15 cellular contexts compared by ENCODE assay signal in the genomic region with DNA sequence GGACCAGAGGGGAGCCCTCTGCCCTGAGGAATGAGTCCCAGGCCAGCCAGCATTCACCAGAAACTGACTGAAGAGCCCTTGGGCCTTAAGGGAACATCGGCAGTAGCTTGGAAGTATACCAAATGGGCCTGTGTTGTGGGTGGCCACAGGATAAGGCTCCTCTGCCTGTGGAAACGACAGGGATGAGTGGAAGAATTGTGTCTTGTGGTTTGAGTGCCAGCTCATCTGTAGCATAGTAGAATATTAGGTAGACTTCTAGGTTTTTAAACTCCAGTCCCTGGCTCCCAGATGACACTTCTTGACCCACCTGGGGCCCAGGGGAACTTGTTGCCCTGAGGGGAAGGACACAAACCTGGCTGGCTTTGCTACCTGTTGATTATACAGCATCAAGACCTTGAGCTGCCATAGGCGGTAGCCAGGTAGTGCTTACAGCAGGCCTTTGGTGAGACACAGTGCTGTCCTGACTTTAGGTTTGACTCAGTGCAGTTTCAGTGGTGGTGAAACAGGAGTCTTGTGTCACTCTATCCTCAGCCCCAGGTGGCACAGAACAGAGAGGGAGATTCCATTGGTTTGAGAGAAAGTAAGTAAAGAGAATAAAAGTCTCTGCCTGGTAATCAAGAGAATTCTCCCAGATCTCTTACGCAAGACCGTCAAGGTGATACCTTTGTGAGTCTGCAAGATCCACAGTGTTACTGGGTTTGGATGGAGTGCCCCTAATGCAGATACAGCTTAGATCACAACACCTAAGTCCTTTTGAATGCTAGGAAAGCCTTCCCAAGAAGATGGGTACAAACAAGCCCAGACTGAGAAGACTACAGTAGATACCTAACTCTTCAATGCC. TPM values are rescaled to one million over a fixed set of nuclear protein-coding genes. Genes with fewer than 3 reads are reported as not detected.
DNase-seq lines count a peak whose midpoint lies in the region; ATAC-seq, FAIRE-seq and TF ChIP-seq lines count a peak whose summit lies in the region.
"Had no signal": no experiment of that assay in that cellular context is flagged by ENCODE, and none has a peak within 500 bp of the region (broad histone marks: within the 10 kb centered on the region; RNA-seq: fewer than 3 reads in every experiment).

No MANE protein-coding gene starts in this region.

- peaks cover 9% of the 10 kb centered on the region; the same call in 2 of the 3 replicates for H3K36me3 Mint-ChIP-seq in GM23338 (ENCODE audit: low read depth)

- CTCF ChIA-PET in HEK293 (lab: Yijun Ruan, JAX), result interaction anchor here (1.3 kb wide), 1 partner anchor 8 kb away, joined by 3 read pairs; no protein-coding TSS in a partner anchor

- peaks cover 12% of the 10 kb centered on the region; the same call in 2 of the 3 replicates for H3K9me3 Mint-ChIP-seq in GM23338

- H4K20me1 ChIP-seq in GM23338 (replicated peaks; ENCODE audit: insufficient read depth), result no peaks in the 10 kb centered on the region

- no peak overlapping the region for H3K4me3 Mint-ChIP-seq in GM23338

- no peaks in the 10 kb centered on the region for H3K9me3 ChIP-seq in HEK293 (ENCODE audit: control insufficient read depth, insufficient read depth, low read depth, low read length)
- H3K9me3 ChIP-seq: neutrophil, thoracic aorta had no signal

- H3K36me3 ChIP-seq in HEK293 (ENCODE audit: control insufficient read depth in 2 of 2, insufficient read depth in 1 of 2, low read length in 2 of 2), result peaks cover 0 to 4% of the 10 kb centered on the region in 2 experiments; a peak in 1 of 3 replicates
- H3K36me3 ChIP-seq in GM23338 (ENCODE audit: insufficient read depth), result no peaks in the 10 kb centered on the region
- H3K36me3 ChIP-seq: neutrophil, thoracic aorta had no signal

- POLR2A ChIA-PET in HEK293 (lab: Yijun Ruan, JAX), result no interaction called here

- ATAC-seq in GM18870 (IDR thresholded peaks at IDR 0.05; ENCODE audit: unreplicated experiment) (peak; percentile 94), HG03439 (IDR thresholded peaks at IDR 0.05; ENCODE audit: unreplicated experiment) (peak; percentile 52), GM23338 (no peak)
- ATAC-seq: foreskin keratinocyte, left cardiac atrium had no signal

- H3K27me3 Mint-ChIP-seq in GM23338 (ENCODE audit: insufficient read depth, low read depth, poor library complexity), result no peaks in the 10 kb centered on the region

- no peaks in the 10 kb centered on the region for H3K27me3 ChIP-seq in GM23338 (ENCODE audit: insufficient read depth)
- H3K27me3 ChIP-seq: foreskin keratinocyte, neutrophil had no signal

- H3K9me2 ChIP-seq in GM23338 (ENCODE audit: insufficient read depth), result no peaks in the 10 kb centered on the region

- H3K27ac ChIP-seq in HEK293 (ENCODE audit: extremely low read depth, low read depth, low read length) (no peak overlapping the region), GM23338 (ENCODE audit: low read depth) (no peak overlapping the region)
- H3K27ac ChIP-seq: C4-2B, foreskin keratinocyte, neutrophil, thoracic aorta had no signal

- H3K79me2 ChIP-seq in GM23338 (replicated peaks; ENCODE audit: insufficient read depth), result peaks cover 22% of the 10 kb centered on the region

- TF ChIP-seq CTCF in GM12865 (IDR thresholded peaks at IDR 0.05; ENCODE audit: insufficient read depth, low read depth, low read length, missing control alignments), result no peak
- no peak for TF ChIP-seq CTCF in HEK293 (tag by site-specific recombination; IDR thresholded peaks at IDR 0.05)
- no peak for TF ChIP-seq CTCF in GM23338 (conservative IDR thresholded peaks at IDR 0.05; ENCODE audit: low read depth in 2 of 2)
- no peak for TF ChIP-seq CTCF in GM20000 (IDR thresholded peaks at IDR 0.05; ENCODE audit: extremely low read depth, missing control alignments)

- peaks cover 14% of the 10 kb centered on the region; the same call in 2 of the 3 replicates for H3K4me1 Mint-ChIP-seq in GM23338

- no peak overlapping the region for H2AFZ ChIP-seq in GM23338

- no peak for TF ChIP-seq POLR2A in H54 (IDR thresholded peaks at IDR 0.05; ENCODE audit: low read depth, low read length)

- H3K4me3 ChIP-seq in GM12865 (ENCODE audit: low read depth, low read length) (no peak overlapping the region), HEK293 (ENCODE audit: low read depth, low read length) (no peak overlapping the region), GM23338 (no peak overlapping the region)
- H3K4me3 ChIP-seq: thoracic aorta had no signal

- no peak overlapping the region for H3K4me2 ChIP-seq in GM23338

- DNase-seq in GM12865 (ENCODE audit: low read depth) (peak; percentile 87), AG20443 (ENCODE audit: low spot score) (no peak), GM23338 (ENCODE audit: low spot score) (no peak), GM20000 (ENCODE audit: low spot score) (no peak), H54 (ENCODE audit: insufficient read length, low spot score) (no peak)
- DNase-seq: foreskin keratinocyte, left cardiac atrium, NCI-H1694 treated with DMSO at 0.1 percent for 48 hours, T-helper 9 cell had no signal

- H3K4me1 ChIP-seq in HEK293 (ENCODE audit: control insufficient read depth, insufficient read depth, low read length) (no peaks in the 10 kb centered on the region), GM23338 (ENCODE audit: insufficient read depth) (peaks cover 11% of the 10 kb centered on the region)

- no peak overlapping the region for H3K27ac Mint-ChIP-seq in GM23338

- H3F3A ChIP-seq in GM23338 (replicated peaks; ENCODE audit: low read depth), result no peaks in the 10 kb centered on the region

- FAIRE-seq in H54 (lab: Jason Lieb, UNC), result no peak

TF ChIP-seq in HEK293, 187 proteins besides CTCF, POLR2A, EP300 and RAD21:
- TF ChIP-seq ZNF157 (tag by site-specific recombination; IDR thresholded peaks at IDR 0.05) (no peak), GLIS2 (tag by site-specific recombination; IDR thresholded peaks at IDR 0.05) (no peak), GLI2 (tag by site-specific recombination; IDR thresholded peaks at IDR 0.05; ENCODE audit: borderline replicate concordance, low read depth) (no peak), SCRT2 (tag by site-specific recombination; IDR thresholded peaks at IDR 0.05) (0 out of 2 replicates have a peak, but pooled peaks have one; percentile 18), ZNF214 (tag by site-specific recombination; IDR thresholded peaks at IDR 0.05; ENCODE audit: borderline replicate concordance) (no peak), ZNF501 (tag by site-specific recombination; IDR thresholded peaks at IDR 0.05) (no peak), ZNF626 (tag by site-specific recombination; IDR thresholded peaks at IDR 0.05) (no peak), ZBTB17 (tag by site-specific recombination; IDR thresholded peaks at IDR 0.05) (no peak)

TF ChIP-seq in GM23338, 12 proteins besides CTCF, POLR2A, EP300 and RAD21:
- TF ChIP-seq NANOG (IDR thresholded peaks at IDR 0.05; ENCODE audit: borderline replicate concordance), result no peak
- no peak for TF ChIP-seq ZNF331 (CRISPR knock-in tag; IDR thresholded peaks at IDR 0.05; ENCODE audit: low read depth)
- no peak for TF ChIP-seq CREB1 (CRISPR knock-in tag; IDR thresholded peaks at IDR 0.05; ENCODE audit: low read depth)
- TF ChIP-seq ZNF114 (CRISPR knock-in tag; IDR thresholded peaks at IDR 0.05), result no peak
- no peak for TF ChIP-seq REST (IDR thresholded peaks at IDR 0.05; ENCODE audit: unreplicated experiment)

RNA-seq across cellular contexts. Expression of gene RABGAP1L, which starts 50.2 kb away (rescaled TPM):
- 83.2 and 85.5 TPM in 2 replicates for total RNA-seq in GM23338 (2014; rRNA removed; shearing (Covaris generic))
- polyA plus RNA-seq in GM23338 (2016; fragmentation: Nextera tagmentation; extraction: Ambion mirVana), result 113 and 136 TPM in 2 replicates
